1 cellular context compared by ENCODE assay signal in genomic region chr20:22556565-22557056, GRCh38.
TF ChIP-seq lines count a peak whose summit lies in the region.

No MANE protein-coding gene starts in this region.

TF ChIP-seq in HepG2, 621 proteins besides CTCF, POLR2A, EP300 and RAD21 (continued from another document):
- TF ChIP-seq E2F1 (CRISPR knock-in tag; IDR thresholded peaks at IDR 0.05) = no peak
- TF ChIP-seq RARA (CRISPR knock-in tag; IDR thresholded peaks at IDR 0.05) = no peak
- no peak for TF ChIP-seq ZC3H4 (CRISPR knock-in tag; IDR thresholded peaks at IDR 0.05; ENCODE audit: borderline replicate concordance)
- TF ChIP-seq ZFY (CRISPR knock-in tag; IDR thresholded peaks at IDR 0.05) = no peak
- no peak for TF ChIP-seq LCORL (IDR thresholded peaks at IDR 0.05)
- TF ChIP-seq LCORL (CRISPR knock-in tag; IDR thresholded peaks at IDR 0.05) = no peak
- TF ChIP-seq LBX2 (CRISPR knock-in tag; IDR thresholded peaks at IDR 0.05; ENCODE audit: borderline replicate concordance) = no peak
